13 cellular contexts compared by ENCODE assay signal in genomic region chr1:22002461-22002860, GRCh38. TPM values are rescaled to one million over a fixed set of nuclear protein-coding genes. Genes with fewer than 3 reads are reported as not detected.
"Had no signal": no experiment of that assay in that cellular context is flagged by ENCODE, and none has a peak within 500 bp of the region (broad histone marks: within the 10 kb centered on the region; RNA-seq: fewer than 3 reads in every experiment).

No MANE protein-coding gene starts in this region.

RNA-seq across cellular contexts. Expression of gene CELA3A, which starts 1.0 kb away (rescaled TPM):
- total RNA-seq: activated B cell treated with CpG ODN at 0.5 μM for 24 hours; activated CD4-positive, alpha-beta memory T cell treated with anti-CD3 and anti-CD28 coated beads for 36 hours; activated CD4-positive, alpha-beta memory T cell treated with anti-CD3 and anti-CD28 coated beads, Interleukin-2, amount 10 ng/mL, durations not matched to agents 7 days and 5 days; activated CD4-positive, alpha-beta T cell treated with anti-CD3 and anti-CD28 coated beads for 36 hours; activated CD4-positive, alpha-beta T cell treated with anti-CD3 and anti-CD28 coated beads, Interleukin-2, amount 10 ng/mL, durations not matched to agents 24 days and 14 days; activated CD4-positive, alpha-beta T cell treated with anti-CD3 and anti-CD28 coated beads, Interleukin-2, amount 10 ng/mL, durations not matched to agents 7 days and 5 days; activated CD8-positive, alpha-beta memory T cell treated with anti-CD3 and anti-CD28 coated beads for 36 hours; activated CD8-positive, alpha-beta memory T cell treated with anti-CD3 and anti-CD28 coated beads, Interleukin-2, amount 10 ng/mL, durations not matched to agents 7 days and 5 days; activated CD8-positive, alpha-beta T cell treated with anti-CD3 and anti-CD28 coated beads for 36 hours; activated CD8-positive, alpha-beta T cell treated with anti-CD3 and anti-CD28 coated beads, Interleukin-2, amount 10 ng/mL, durations not matched to agents 7 days and 5 days; T-helper 1 cell treated with Interleukin-12 subunit alpha and Interleukin-12 subunit beta and Interleukin-4 antibody, amounts not matched to agents 30 ng/mL and 1 ng/mL, for 36 hours; T-helper 17 cell; T-helper 2 cell treated with Interferon-gamma antibody and Interleukin-4, amounts not matched to agents 100 ng/mL and 5 ng/mL, for 36 hours had no signal

RNA-seq across cellular contexts. Expression of gene CELA3B, which starts 25.6 kb away (rescaled TPM):
- total RNA-seq: activated B cell treated with CpG ODN at 0.5 μM for 24 hours; activated CD4-positive, alpha-beta memory T cell treated with anti-CD3 and anti-CD28 coated beads for 36 hours; activated CD4-positive, alpha-beta memory T cell treated with anti-CD3 and anti-CD28 coated beads, Interleukin-2, amount 10 ng/mL, durations not matched to agents 7 days and 5 days; activated CD4-positive, alpha-beta T cell treated with anti-CD3 and anti-CD28 coated beads for 36 hours; activated CD4-positive, alpha-beta T cell treated with anti-CD3 and anti-CD28 coated beads, Interleukin-2, amount 10 ng/mL, durations not matched to agents 24 days and 14 days; activated CD4-positive, alpha-beta T cell treated with anti-CD3 and anti-CD28 coated beads, Interleukin-2, amount 10 ng/mL, durations not matched to agents 7 days and 5 days; activated CD8-positive, alpha-beta memory T cell treated with anti-CD3 and anti-CD28 coated beads for 36 hours; activated CD8-positive, alpha-beta memory T cell treated with anti-CD3 and anti-CD28 coated beads, Interleukin-2, amount 10 ng/mL, durations not matched to agents 7 days and 5 days; activated CD8-positive, alpha-beta T cell treated with anti-CD3 and anti-CD28 coated beads for 36 hours; activated CD8-positive, alpha-beta T cell treated with anti-CD3 and anti-CD28 coated beads, Interleukin-2, amount 10 ng/mL, durations not matched to agents 7 days and 5 days; T-helper 1 cell treated with Interleukin-12 subunit alpha and Interleukin-12 subunit beta and Interleukin-4 antibody, amounts not matched to agents 30 ng/mL and 1 ng/mL, for 36 hours; T-helper 17 cell; T-helper 2 cell treated with Interferon-gamma antibody and Interleukin-4, amounts not matched to agents 100 ng/mL and 5 ng/mL, for 36 hours had no signal
